In genomic region chr1:5745776-5746610, GRCh38 we compare ENCODE assay signal across 1 cellular context.
TF ChIP-seq lines count a peak whose summit lies in the region.

No MANE protein-coding gene starts in this region.

TF ChIP-seq in SK-N-SH treated with all-trans-retinoic acid at 6 μM for 48 hours, 23 proteins besides CTCF, POLR2A, EP300 and RAD21 (continued from another document):
- TF ChIP-seq, protein P1, sequence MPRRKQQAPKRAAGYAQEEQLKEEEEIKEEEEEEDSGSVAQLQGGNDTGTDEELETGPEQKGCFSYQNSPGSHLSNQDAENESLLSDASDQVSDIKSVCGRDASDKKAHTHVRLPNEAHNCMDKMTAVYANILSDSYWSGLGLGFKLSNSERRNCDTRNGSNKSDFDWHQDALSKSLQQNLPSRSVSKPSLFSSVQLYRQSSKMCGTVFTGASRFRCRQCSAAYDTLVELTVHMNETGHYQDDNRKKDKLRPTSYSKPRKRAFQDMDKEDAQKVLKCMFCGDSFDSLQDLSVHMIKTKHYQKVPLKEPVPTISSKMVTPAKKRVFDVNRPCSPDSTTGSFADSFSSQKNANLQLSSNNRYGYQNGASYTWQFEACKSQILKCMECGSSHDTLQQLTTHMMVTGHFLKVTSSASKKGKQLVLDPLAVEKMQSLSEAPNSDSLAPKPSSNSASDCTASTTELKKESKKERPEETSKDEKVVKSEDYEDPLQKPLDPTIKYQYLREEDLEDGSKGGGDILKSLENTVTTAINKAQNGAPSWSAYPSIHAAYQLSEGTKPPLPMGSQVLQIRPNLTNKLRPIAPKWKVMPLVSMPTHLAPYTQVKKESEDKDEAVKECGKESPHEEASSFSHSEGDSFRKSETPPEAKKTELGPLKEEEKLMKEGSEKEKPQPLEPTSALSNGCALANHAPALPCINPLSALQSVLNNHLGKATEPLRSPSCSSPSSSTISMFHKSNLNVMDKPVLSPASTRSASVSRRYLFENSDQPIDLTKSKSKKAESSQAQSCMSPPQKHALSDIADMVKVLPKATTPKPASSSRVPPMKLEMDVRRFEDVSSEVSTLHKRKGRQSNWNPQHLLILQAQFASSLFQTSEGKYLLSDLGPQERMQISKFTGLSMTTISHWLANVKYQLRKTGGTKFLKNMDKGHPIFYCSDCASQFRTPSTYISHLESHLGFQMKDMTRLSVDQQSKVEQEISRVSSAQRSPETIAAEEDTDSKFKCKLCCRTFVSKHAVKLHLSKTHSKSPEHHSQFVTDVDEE (CRISPR knock-in tag; IDR thresholded peaks at IDR 0.05): no peak
- no peak for TF ChIP-seq ZNF565 (CRISPR knock-in tag; conservative IDR thresholded peaks at IDR 0.05; ENCODE audit: low read depth)
TF ChIP-seq in SK-N-SH treated with all-trans-retinoic acid at 6 μM for 48 hours: peak in this region for 0.
